1 cellular context compared by ENCODE assay signal in genomic region chr5:43973318-43973717, GRCh38.
TF ChIP-seq lines count a peak whose summit lies in the region.

No MANE protein-coding gene starts in this region.

TF ChIP-seq in HepG2, 621 proteins besides CTCF, POLR2A, EP300 and RAD21 (continued from another document and continues in another):
- TF ChIP-seq ZNF687 (CRISPR knock-in tag; IDR thresholded peaks at IDR 0.05) (no peak), ZNF503 (CRISPR knock-in tag; IDR thresholded peaks at IDR 0.05) (no peak), FOXA3 (CRISPR knock-in tag; IDR thresholded peaks at IDR 0.05) (peak; percentile 71; the same call in 1 of the 2 replicates), FOXK1 (CRISPR knock-in tag; IDR thresholded peaks at IDR 0.05; ENCODE audit: borderline replicate concordance, low read depth) (peak; percentile 43; the same call in 1 of the 2 replicates), SATB2 (CRISPR knock-in tag; IDR thresholded peaks at IDR 0.05) (no peak), IRF9 (CRISPR knock-in tag; IDR thresholded peaks at IDR 0.05; ENCODE audit: borderline replicate concordance) (no peak), DPF2 (CRISPR knock-in tag; IDR thresholded peaks at IDR 0.05; ENCODE audit: borderline replicate concordance, low read depth) (no peak), ZNF235 (CRISPR knock-in tag; IDR thresholded peaks at IDR 0.05; ENCODE audit: borderline replicate concordance) (no peak), GATAD2A (CRISPR knock-in tag; IDR thresholded peaks at IDR 0.05) (peak; percentile 92), ZNF281 (CRISPR knock-in tag; IDR thresholded peaks at IDR 0.05; ENCODE audit: borderline replicate concordance) (peak; percentile 30; the same call in 1 of the 2 replicates), CEBPG (CRISPR knock-in tag; IDR thresholded peaks at IDR 0.05) (peak; percentile 61), ZNF776 (CRISPR knock-in tag; IDR thresholded peaks at IDR 0.05) (no peak), TBX3 (IDR thresholded peaks at IDR 0.05; ENCODE audit: borderline replicate concordance) (no peak), RFX3 (CRISPR knock-in tag; IDR thresholded peaks at IDR 0.05) (no peak), SALL1 (CRISPR knock-in tag; IDR thresholded peaks at IDR 0.05) (no peak), REL (CRISPR knock-in tag; conservative IDR thresholded peaks at IDR 0.05) (no peak), YEATS2 (CRISPR knock-in tag; IDR thresholded peaks at IDR 0.05; ENCODE audit: borderline replicate concordance) (no peak), MTA1 (CRISPR knock-in tag; IDR thresholded peaks at IDR 0.05; ENCODE audit: borderline replicate concordance) (no peak), ZFP37 (CRISPR knock-in tag; IDR thresholded peaks at IDR 0.05; ENCODE audit: borderline replicate concordance) (no peak), GABPB1 (CRISPR knock-in tag; IDR thresholded peaks at IDR 0.05) (no peak), HNRNPH1 (optimal IDR thresholded peaks at IDR 0.05; ENCODE audit: low read depth, low read length) (no peak), ZNF24 (IDR thresholded peaks at IDR 0.05) (no peak), PHB2 (IDR thresholded peaks at IDR 0.05; ENCODE audit: partially characterized antibody) (no peak), RAD51 (IDR thresholded peaks at IDR 0.05; ENCODE audit: borderline replicate concordance) (no peak), WIZ (CRISPR knock-in tag; IDR thresholded peaks at IDR 0.05) (no peak), ZNF644 (CRISPR knock-in tag; IDR thresholded peaks at IDR 0.05; ENCODE audit: low read depth) (peak; percentile 57; the same call in 1 of the 2 replicates), HNRNPK (IDR thresholded peaks at IDR 0.05; ENCODE audit: low read depth, low read length, poor library complexity, severe bottlenecking) (no peak), MZF1 (CRISPR knock-in tag; IDR thresholded peaks at IDR 0.05; ENCODE audit: borderline replicate concordance) (no peak), SP1 (IDR thresholded peaks at IDR 0.05) (no peak), SP1 (CRISPR knock-in tag; IDR thresholded peaks at IDR 0.05) (no peak), KDM1A (CRISPR knock-in tag; IDR thresholded peaks at IDR 0.05) (0 out of 2 replicates have a peak, but pooled peaks have one; percentile 27), SMAD3 (CRISPR knock-in tag; IDR thresholded peaks at IDR 0.05) (peak; percentile 49; the same call in 1 of the 2 replicates), SALL2 (CRISPR knock-in tag; IDR thresholded peaks at IDR 0.05) (no peak), KLF16 (CRISPR knock-in tag; IDR thresholded peaks at IDR 0.05) (peak in 1 of 2 experiments; percentile 62; a peak in 1 of 4 replicates), ZNF878 (CRISPR knock-in tag; IDR thresholded peaks at IDR 0.05) (no peak), FOXO4 (CRISPR knock-in tag; conservative IDR thresholded peaks at IDR 0.05) (no peak), ZBTB46 (CRISPR knock-in tag; IDR thresholded peaks at IDR 0.05; ENCODE audit: borderline replicate concordance) (no peak), ARID5B (CRISPR knock-in tag; IDR thresholded peaks at IDR 0.05) (peak; percentile 71), ZNF18 (CRISPR knock-in tag; IDR thresholded peaks at IDR 0.05; ENCODE audit: insufficient replicate concordance) (no peak), PHF20 (CRISPR knock-in tag; IDR thresholded peaks at IDR 0.05) (no peak), ZNF383 (CRISPR knock-in tag; IDR thresholded peaks at IDR 0.05; ENCODE audit: borderline replicate concordance) (no peak), ZNF777 (CRISPR knock-in tag; IDR thresholded peaks at IDR 0.05) (no peak), THYN1 (CRISPR knock-in tag; IDR thresholded peaks at IDR 0.05; ENCODE audit: borderline replicate concordance, low read depth) (no peak), THAP11 (CRISPR knock-in tag; IDR thresholded peaks at IDR 0.05) (0 out of 2 replicates have a peak, but pooled peaks have one; percentile 45), CEBPB (IDR thresholded peaks at IDR 0.05; ENCODE audit: borderline replicate concordance, low read depth, low read length) (peak; percentile 94), SNAPC2 (CRISPR knock-in tag; IDR thresholded peaks at IDR 0.05) (no peak), GATAD1 (CRISPR knock-in tag; IDR thresholded peaks at IDR 0.05) (0 out of 2 replicates have a peak, but pooled peaks have one; percentile 22)
